ENCODE assay signal across 19 cellular contexts in the genomic region with DNA sequence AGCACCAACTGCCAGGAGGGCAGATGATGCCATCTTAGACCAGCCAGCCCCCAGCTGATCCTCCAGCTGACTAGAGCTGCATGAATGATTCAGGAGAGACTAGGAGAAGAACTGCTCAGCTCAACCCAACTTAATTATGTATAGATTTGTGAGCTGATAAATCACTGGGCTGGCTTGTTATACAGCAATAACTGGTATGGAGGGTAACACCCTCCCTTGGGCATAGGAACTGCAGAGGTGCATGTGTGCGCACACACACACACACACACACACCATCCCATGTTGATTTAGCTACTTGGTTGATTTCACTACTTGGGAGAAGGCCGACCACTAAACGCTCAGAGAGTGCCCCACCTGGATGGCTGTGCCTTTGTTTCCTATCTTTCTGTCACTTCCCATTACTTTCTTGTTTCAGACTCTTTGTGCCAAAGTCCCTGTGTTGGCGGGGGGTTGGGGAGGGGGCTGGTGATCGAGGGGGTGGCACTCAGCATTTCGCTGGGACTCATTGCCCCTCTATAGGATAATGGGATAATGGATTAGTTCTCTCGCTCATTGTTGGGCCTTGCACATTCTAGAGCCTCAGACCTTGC.
"Had no signal": no experiment of that assay in that cellular context is flagged by ENCODE, and none has a peak within 500 bp of the region (broad histone marks: within the 10 kb centered on the region; RNA-seq: fewer than 3 reads in every experiment).

No MANE protein-coding gene starts in this region.

- DNase-seq: activated CD4-positive, alpha-beta memory T cell treated with anti-CD3 and anti-CD28 coated beads for 36 hours; activated CD4-positive, alpha-beta T cell treated with anti-CD3 and anti-CD28 coated beads for 48 hours; activated naive CD4-positive, alpha-beta T cell treated with Interleukin-2 at 50 U/mL for 16 hours; activated naive CD8-positive, alpha-beta T cell treated with anti-CD3 and anti-CD28 coated beads for 36 hours; activated T-cell treated with anti-CD3 and anti-CD28 coated beads, Interleukin-2, amount 50 U/mL, for 48 hours; colonic mucosa; naive thymus-derived CD4-positive, alpha-beta T cell; ovary; psoas muscle; stimulated activated CD4-positive, alpha-beta T cell treated with anti-CD3 and anti-CD28 coated beads, Interleukin-1b, Interleukin-23, amount 100 ng/mL, for 48 hours; stimulated activated naive CD8-positive, alpha-beta T cell treated with anti-CD3 and anti-CD28 coated beads, Interleukin-15, amount 100 ng/mL, for 72 hours; T-helper 2 cell; trophoblast cell had no signal

- H3K4me3 ChIP-seq: colonic mucosa, lung, ovary, psoas muscle, right atrium auricular region, vagina had no signal

- H3K27ac ChIP-seq: colonic mucosa, foreskin keratinocyte, ovary, psoas muscle, vagina had no signal

- H3K27me3 ChIP-seq: colonic mucosa, foreskin keratinocyte, ovary, right atrium auricular region, vagina had no signal

- H3K9me3 ChIP-seq: colonic mucosa, ovary, psoas muscle, right atrium auricular region, vagina had no signal

- H3K4me1 ChIP-seq: colonic mucosa, foreskin keratinocyte had no signal

- H3K36me3 ChIP-seq: colonic mucosa, ovary, right atrium auricular region, vagina had no signal

- ATAC-seq: left lobe of liver; naive thymus-derived CD4-positive, alpha-beta T cell; psoas muscle; stimulated activated effector memory CD8-positive, alpha-beta T cell treated with anti-CD3 and anti-CD28 coated beads, Interleukin-12 subunit alpha, Interleukin-12 subunit beta, amount 100 ng/mL, for 72 hours; stimulated activated naive CD8-positive, alpha-beta T cell treated with anti-CD3 and anti-CD28 coated beads, Interleukin-15, amount 100 ng/mL, for 72 hours had no signal
